24 cellular contexts compared by ENCODE assay signal in the genomic region with DNA sequence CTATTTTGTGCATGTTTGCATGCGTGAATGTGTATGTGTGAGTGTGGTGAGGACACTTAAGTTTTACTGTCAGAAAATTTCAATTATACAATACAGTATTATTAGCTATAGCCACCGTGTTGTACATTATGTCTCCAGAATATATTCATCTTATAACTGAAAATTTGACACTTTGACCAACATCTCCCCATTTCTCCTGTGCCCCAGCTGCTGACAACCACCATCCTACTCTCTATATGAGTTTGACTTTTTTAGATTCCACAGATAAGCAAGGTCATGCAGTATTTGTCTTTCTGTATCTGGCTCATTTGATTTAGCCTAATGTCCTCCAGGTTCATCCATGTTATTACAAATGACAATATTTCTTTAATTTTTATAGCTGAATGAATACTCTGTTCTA.
DNase-seq lines count a peak whose midpoint lies in the region; ATAC-seq, FAIRE-seq and TF ChIP-seq lines count a peak whose summit lies in the region.
"Had no signal": no experiment of that assay in that cellular context is flagged by ENCODE, and none has a peak within 500 bp of the region (broad histone marks: within the 10 kb centered on the region; RNA-seq: fewer than 3 reads in every experiment).

No MANE protein-coding gene starts in this region.

- WGBS in GM12878 (ENCODE audit: insufficient coverage, insufficient replicate concordance, low lambda C conversion rate, missing lambda C conversion rate), result 0% methylated on average over 2 of the region's 2 CpGs

- TF ChIP-seq CTCF in GM12878 (IDR thresholded peaks at IDR 0.05 in 2 of 3, conservative IDR thresholded peaks at IDR 0.05 in 1 of 3; ENCODE audit: control insufficient read depth in 2 of 3, extremely low read depth in 1 of 3, insufficient read depth in 1 of 3, low read depth in 3 of 3, low read length in 3 of 3) (no peak), GM10248 (IDR thresholded peaks at IDR 0.05; ENCODE audit: control extremely low read depth, extremely low read depth, low read depth, missing control alignments) (no peak)

- H3K4me3 ChIP-seq in GM12878 (no peak overlapping the region), MG63 (no peak overlapping the region)
- H3K4me3 ChIP-seq: A549; BLaER1 treated with 17β-estradiol and CSF1 and Interleukin-3, amounts not matched to agents 10 nM and 100 nM; GM23248 had no signal

- no peaks in the 10 kb centered on the region for H4K20me1 ChIP-seq in GM12878 (ENCODE audit: control insufficient read depth, insufficient read depth)
- H4K20me1 ChIP-seq: BLaER1 treated with 17β-estradiol and CSF1 and Interleukin-3, amounts not matched to agents 10 nM and 100 nM had no signal

- SMC1A ChIA-PET in GM12878 (lab: Charles Lee; ENCODE audit: uncharacterized antibody, unreplicated experiment), result interaction anchor here (1.4 kb wide), 1 partner anchor 12 kb away, joined by 3 read pairs; no protein-coding TSS in a partner anchor

- POLR2A ChIA-PET in GM12878 (lab: Charles Lee), result no interaction called here
- POLR2A ChIA-PET in GM10248 (lab: Yijun Ruan, JAX), result no interaction called here

- H3K79me2 ChIP-seq in GM12878 (ENCODE audit: control insufficient read depth, insufficient read depth, low read length), result no peaks in the 10 kb centered on the region

- no peak for TF ChIP-seq POLR2A in GM12878 (IDR thresholded peaks at IDR 0.05; ENCODE audit: low read depth, low read length)

- CTCF ChIA-PET in GM12878 (lab: Yijun Ruan, JAX), result no interaction called here
- CTCF ChIA-PET in GM10248 (lab: Yijun Ruan, JAX), result no interaction called here

- TF ChIP-seq EP300 in GM12878 (IDR thresholded peaks at IDR 0.05; ENCODE audit: borderline replicate concordance in 1 of 2, control insufficient read depth in 1 of 2, low read depth in 2 of 2, low read length in 2 of 2), result no peak

- H3K36me3 ChIP-seq in GM12878 (ENCODE audit: control insufficient read depth in 2 of 2, insufficient read depth in 2 of 2, low read length in 1 of 2) (no peaks in the 10 kb centered on the region), MG63 (no peaks in the 10 kb centered on the region)
- H3K36me3 ChIP-seq: BE2C; BLaER1 treated with 17β-estradiol and CSF1 and Interleukin-3, amounts not matched to agents 10 nM and 100 nM had no signal

- ATAC-seq in GM18511 (IDR thresholded peaks at IDR 0.05; ENCODE audit: unreplicated experiment) (peak; percentile 69), GM18867 (IDR thresholded peaks at IDR 0.05; ENCODE audit: unreplicated experiment) (peak; percentile 74), HG03354 (IDR thresholded peaks at IDR 0.05; ENCODE audit: poor library complexity, severe bottlenecking, unreplicated experiment) (peak; percentile 50), GM12878 (peak; percentile 19; the same call in 1 of the 3 replicates)
- ATAC-seq: A549 had no signal

- DNase-seq in GM12878 (ENCODE audit: low read depth, low spot score), result no peak
- DNase-seq in MG63, result no peak
- DNase-seq in GM10248 (ENCODE audit: extremely low spot score), result no peak
- DNase-seq in NK-92 treated with Interleukin-12 subunit alpha and Interleukin-12 subunit beta, amount 100 ng/mL, for 24 hours (lab: John Stamatoyannopoulos, UW), result no peak
- DNase-seq: 8988T; ACHN; AML-193; BE2C; CD4-positive, alpha-beta T cell; CD8-positive, alpha-beta memory T cell; DMS 273 treated with DMSO at 0.1 percent for 48 hours; DMS79; EL; GDM1; GM23248; H7; HCEC 1CT had no signal

- no peak for TF ChIP-seq RAD21 in GM12878 (IDR thresholded peaks at IDR 0.05; ENCODE audit: insufficient read depth, low read depth, low read length)

- no peak overlapping the region for H3K9ac ChIP-seq in GM12878 (ENCODE audit: control insufficient read depth, insufficient read depth, low read length)
- H3K9ac ChIP-seq: BLaER1 treated with 17β-estradiol and CSF1 and Interleukin-3, amounts not matched to agents 10 nM and 100 nM; GM23248 had no signal

- no peak overlapping the region for H3K27ac ChIP-seq in GM12878 (ENCODE audit: control insufficient read depth, insufficient read depth)
- H3K27ac ChIP-seq: A549; BLaER1 treated with 17β-estradiol and CSF1 and Interleukin-3, amounts not matched to agents 10 nM and 100 nM; GM23248 had no signal

- H3K4me2 ChIP-seq in GM12878 (ENCODE audit: control insufficient read depth, insufficient read depth), result no peak overlapping the region
- H3K4me2 ChIP-seq: A549; BLaER1 treated with 17β-estradiol and CSF1 and Interleukin-3, amounts not matched to agents 10 nM and 100 nM had no signal

- intact Hi-C loops in GM12878 (cut with micrococcal nuclease; ENCODE audit: unreplicated experiment), result no loop called here

- RAD21 ChIA-PET in GM12878 (lab: Charles Lee; ENCODE audit: unreplicated experiment), result no interaction called here

- H3K4me1 ChIP-seq in GM12878 (ENCODE audit: control insufficient read depth, insufficient read depth, low read length), result no peaks in the 10 kb centered on the region
- H3K4me1 ChIP-seq: BE2C; BLaER1 treated with 17β-estradiol and CSF1 and Interleukin-3, amounts not matched to agents 10 nM and 100 nM had no signal

- no peak overlapping the region for H2AFZ ChIP-seq in GM12878 (ENCODE audit: control insufficient read depth, low read depth, low read length)
- H2AFZ ChIP-seq: GM23248 had no signal

- in situ Hi-C loops in GM12878 (cut with MboI), result no loop called here

- H3K27me3 ChIP-seq in GM12878 (replicated peaks in 1 of 2; ENCODE audit: control insufficient read depth in 2 of 2, insufficient read depth in 2 of 2, low read length in 1 of 2) (no peaks in the 10 kb centered on the region), MG63 (no peaks in the 10 kb centered on the region)
- H3K27me3 ChIP-seq: BLaER1 treated with 17β-estradiol and CSF1 and Interleukin-3, amounts not matched to agents 10 nM and 100 nM had no signal

- H3K9me3 ChIP-seq in GM12878 (replicated peaks; ENCODE audit: control insufficient read depth, insufficient read depth, low read length), result no peaks in the 10 kb centered on the region
- no peaks in the 10 kb centered on the region for H3K9me3 ChIP-seq in MG63
- H3K9me3 ChIP-seq: A549; BE2C; BLaER1 treated with 17β-estradiol and CSF1 and Interleukin-3, amounts not matched to agents 10 nM and 100 nM had no signal

- no peak for FAIRE-seq in GM12878 (lab: Jason Lieb, UNC)
- FAIRE-seq: A549, GM12892, H1 had no signal

- no TSS peak for BruUV-seq in GM12878 (replicated peaks; lab: Mats Ljungman, UMichigan)

TF ChIP-seq in GM12878, 131 proteins besides CTCF, POLR2A, EP300 and RAD21:
- TF ChIP-seq IRF4 (IDR thresholded peaks at IDR 0.05; ENCODE audit: low read depth, low read length) (no peak), SUPT20H (IDR thresholded peaks at IDR 0.05; ENCODE audit: borderline replicate concordance, control insufficient read depth, low read depth, low read length) (no peak), NFIC (IDR thresholded peaks at IDR 0.05; ENCODE audit: low read depth, low read length) (no peak), BMI1 (IDR thresholded peaks at IDR 0.05; ENCODE audit: borderline replicate concordance) (no peak), ATF7 (IDR thresholded peaks at IDR 0.05; ENCODE audit: low read depth) (no peak), PML (IDR thresholded peaks at IDR 0.05; ENCODE audit: low read length) (no peak)
- TF ChIP-seq, protein P1, sequence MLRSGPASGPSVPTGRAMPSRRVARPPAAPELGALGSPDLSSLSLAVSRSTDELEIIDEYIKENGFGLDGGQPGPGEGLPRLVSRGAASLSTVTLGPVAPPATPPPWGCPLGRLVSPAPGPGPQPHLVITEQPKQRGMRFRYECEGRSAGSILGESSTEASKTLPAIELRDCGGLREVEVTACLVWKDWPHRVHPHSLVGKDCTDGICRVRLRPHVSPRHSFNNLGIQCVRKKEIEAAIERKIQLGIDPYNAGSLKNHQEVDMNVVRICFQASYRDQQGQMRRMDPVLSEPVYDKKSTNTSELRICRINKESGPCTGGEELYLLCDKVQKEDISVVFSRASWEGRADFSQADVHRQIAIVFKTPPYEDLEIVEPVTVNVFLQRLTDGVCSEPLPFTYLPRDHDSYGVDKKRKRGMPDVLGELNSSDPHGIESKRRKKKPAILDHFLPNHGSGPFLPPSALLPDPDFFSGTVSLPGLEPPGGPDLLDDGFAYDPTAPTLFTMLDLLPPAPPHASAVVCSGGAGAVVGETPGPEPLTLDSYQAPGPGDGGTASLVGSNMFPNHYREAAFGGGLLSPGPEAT (IDR thresholded peaks at IDR 0.05; ENCODE audit: low read depth), result no peak

Comparison
In these comparisons a context has a peak if more than half of its experiments do, and no peak if none do; other contexts are left out.
1. ATAC-seq: peak in every context shown above with its lines; median percentile 74 in GM18867; 69 in GM18511; 50 in HG03354; 19 in GM12878.